Comparison of ENCODE assay signal across 8 cellular contexts in the genomic region with DNA sequence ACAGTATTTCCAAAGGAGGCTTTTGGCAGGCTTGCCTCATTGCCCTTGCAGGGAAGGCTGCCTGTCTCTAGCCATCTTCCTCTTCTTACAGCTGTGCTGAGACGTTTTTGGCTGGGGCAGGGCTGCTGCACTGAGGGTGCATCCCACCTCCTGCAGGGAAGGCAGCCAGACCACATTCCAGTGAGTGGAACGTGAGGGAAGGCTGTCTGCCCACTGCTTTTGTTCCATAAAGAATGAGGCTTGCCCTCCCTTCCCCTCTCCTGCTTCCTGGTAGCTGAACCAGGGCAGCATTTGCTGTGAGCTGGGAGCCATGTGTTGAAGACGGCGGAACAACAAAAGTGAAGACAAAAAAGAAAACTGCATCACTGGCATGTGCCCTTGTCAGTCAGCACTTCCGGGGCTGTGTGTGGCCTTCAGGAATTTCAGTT. TPM values are rescaled to one million over a fixed set of nuclear protein-coding genes. Genes with fewer than 3 reads are reported as not detected.
DNase-seq lines count a peak whose midpoint lies in the region; ATAC-seq and TF ChIP-seq lines count a peak whose summit lies in the region.

No MANE protein-coding gene starts in this region.

- TF ChIP-seq CTCF in fibroblast of mammary gland (conservative IDR thresholded peaks at IDR 0.05; ENCODE audit: control insufficient read depth, insufficient read depth, low read depth, low read length) = no peak
- no peak for TF ChIP-seq CTCF in neutrophil (IDR thresholded peaks at IDR 0.05)

- peaks cover 41% of the 10 kb centered on the region for H3K36me3 ChIP-seq in SJSA1
- H3K36me3 ChIP-seq in neutrophil = peaks cover 41% of the 10 kb centered on the region

- peak overlapping the region; percentile 89 for H3K27ac ChIP-seq in SJSA1
- H3K27ac ChIP-seq in neutrophil = peak overlapping the region; percentile 43

- no peaks in the 10 kb centered on the region for H3K27me3 ChIP-seq in SJSA1 (replicated peaks)
- no peaks in the 10 kb centered on the region for H3K27me3 ChIP-seq in neutrophil

- no peak for ATAC-seq in GM18907 (IDR thresholded peaks at IDR 0.05; ENCODE audit: unreplicated experiment)

- H3K9me3 ChIP-seq in SJSA1 (replicated peaks) (no peaks in the 10 kb centered on the region), neutrophil (no peaks in the 10 kb centered on the region)

- H3K4me1 ChIP-seq in SJSA1 (replicated peaks) (peaks cover 44% of the 10 kb centered on the region), neutrophil (ENCODE audit: control insufficient read depth in 1 of 2, insufficient read depth in 1 of 2, low read depth in 1 of 2, low read length in 1 of 2) (no peaks in the 10 kb centered on the region)

- no peak overlapping the region for H3K4me3 ChIP-seq in SJSA1
- H3K4me3 ChIP-seq in fibroblast of mammary gland (ENCODE audit: control insufficient read depth, low read depth, low read length) = no peak overlapping the region
- no peak overlapping the region for H3K4me3 ChIP-seq in neutrophil (ENCODE audit: low read depth in 1 of 2, low read length in 1 of 2)

- DNase-seq in CD1c-positive myeloid dendritic cell (ENCODE audit: extremely low spot score) = peak; percentile 6
- DNase-seq in SJSA1 (ENCODE audit: low read depth in 1 of 2, low spot score in 2 of 2) = peak; percentile 92 to 94
- DNase-seq in fibroblast of mammary gland (ENCODE audit: low read depth) = peak; percentile 71
- no peak for DNase-seq in stimulated activated CD4-positive, alpha-beta T cell treated with anti-CD3 and anti-CD28 coated beads, Interleukin-2, amount 100 ng/mL, for 48 hours
- DNase-seq in NCI-H446 treated with DMSO at 0.1 percent for 48 hours (lab: John Stamatoyannopoulos, UW) = no peak
- no peak for DNase-seq in NCI-H1417 treated with DMSO at 0.1 percent for 48 hours (lab: John Stamatoyannopoulos, UW)

RNA-seq across cellular contexts. Expression of a gene that starts 16.8 kb away (rescaled TPM):
- 123 and 135 TPM in 2 replicates for total RNA-seq in SJSA1 (2014; rRNA removed; shearing (Covaris generic))

RNA-seq across cellular contexts. Expression of a gene that starts 46.0 kb away (rescaled TPM):
- total RNA-seq in SJSA1 (2014; rRNA removed; shearing (Covaris generic)) = not detected in 2 replicates

Comparison
In these comparisons a context has a peak if more than half of its experiments do, and no peak if none do; other contexts are left out.
1. DNase-seq: peak in CD1c-positive myeloid dendritic cell (single experiment), SJSA1 (2 of 2) and fibroblast of mammary gland (single experiment); none in stimulated activated CD4-positive, alpha-beta T cell treated with anti-CD3 and anti-CD28 coated beads, Interleukin-2, amount 100 ng/mL, for 48 hours (0 of 2), NCI-H446 treated with DMSO at 0.1 percent for 48 hours (single experiment) and NCI-H1417 treated with DMSO at 0.1 percent for 48 hours (single experiment).